8 cellular contexts compared by ENCODE assay signal in the genomic region with DNA sequence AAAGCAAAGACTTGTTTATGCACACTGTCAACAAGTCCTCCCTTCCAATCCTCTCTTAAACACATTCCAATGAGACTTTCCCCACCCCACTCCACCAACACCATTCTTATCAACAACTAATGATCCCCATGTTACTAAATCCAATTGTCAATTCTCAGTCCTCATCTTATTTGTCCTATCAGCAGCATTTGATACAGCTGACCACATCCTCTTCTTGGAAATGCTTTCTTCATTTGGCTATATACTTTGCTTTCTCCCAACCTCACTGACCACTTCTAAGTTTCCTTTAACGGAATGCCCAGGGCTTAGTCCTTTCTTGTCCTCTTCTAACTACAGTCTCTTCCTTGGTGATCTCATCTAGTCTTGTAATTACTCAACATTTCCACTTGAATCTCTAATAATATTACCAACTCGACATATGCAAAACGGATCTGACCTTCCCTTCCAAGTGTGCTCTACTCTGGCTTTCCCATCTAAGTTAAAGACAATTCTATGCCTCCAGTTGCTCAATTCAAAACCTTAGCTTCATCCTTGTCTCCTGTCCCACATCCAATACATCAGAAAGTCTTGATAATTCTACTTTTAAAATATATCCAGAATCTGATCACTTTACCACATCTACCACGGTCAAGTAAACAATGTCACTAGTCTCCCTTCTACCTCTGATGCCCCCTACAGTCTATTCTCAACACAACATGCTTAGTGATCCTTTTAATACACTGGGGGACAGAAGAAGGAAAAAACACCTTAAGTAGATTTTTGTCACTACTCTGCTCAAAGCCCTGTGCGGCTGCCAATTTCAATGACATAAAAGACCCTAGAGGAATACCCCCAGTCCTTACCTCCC. TPM values are rescaled to one million over a fixed set of nuclear protein-coding genes. Genes with fewer than 3 reads are reported as not detected.
DNase-seq lines count a peak whose midpoint lies in the region; ATAC-seq and TF ChIP-seq lines count a peak whose summit lies in the region.

No MANE protein-coding gene starts in this region.

- H3K27ac Mint-ChIP-seq in activated naive CD4-positive, alpha-beta T cell treated with anti-CD3 and anti-CD28 coated beads, Interleukin-2, amount 50 U/mL, for 24 hours = peak overlapping the region; percentile 37

- peak overlapping the region; percentile 41 for H3K4me3 Mint-ChIP-seq in activated naive CD4-positive, alpha-beta T cell treated with anti-CD3 and anti-CD28 coated beads, Interleukin-2, amount 50 U/mL, for 24 hours

- H3K36me3 Mint-ChIP-seq in activated naive CD4-positive, alpha-beta T cell treated with anti-CD3 and anti-CD28 coated beads, Interleukin-2, amount 50 U/mL, for 24 hours = peaks cover 8% of the 10 kb centered on the region

- H3K4me3 ChIP-seq in Panc1 (ENCODE audit: low read depth in 2 of 2, low read length in 2 of 2) = no peak overlapping the region
- H3K4me3 ChIP-seq in neutrophil (ENCODE audit: low read depth in 1 of 2, low read length in 1 of 2) = peak overlapping the region; percentile 21 to 39
- H3K4me3 ChIP-seq in uterus = no peak overlapping the region

- BruUV-seq in Panc1 (replicated peaks; lab: Mats Ljungman, UMichigan) = no TSS peak

- no peaks in the 10 kb centered on the region for H3K27me3 ChIP-seq in Panc1 (ENCODE audit: control insufficient read depth, insufficient read depth, low read length)
- no peaks in the 10 kb centered on the region for H3K27me3 ChIP-seq in neutrophil
- H3K27me3 ChIP-seq in uterus = no peaks in the 10 kb centered on the region

- intact Hi-C loops in Panc1 (cut with micrococcal nuclease; ENCODE audit: unreplicated experiment) = no loop called here
- intact Hi-C loops in uterus (cut with DNase I; ENCODE audit: low total_unique reads) = no loop called here

- no peak for TF ChIP-seq POLR2A in uterus (IDR thresholded peaks at IDR 0.05)

- ATAC-seq in HG02840 (IDR thresholded peaks at IDR 0.05; ENCODE audit: low FRiP score, unreplicated experiment) (peak; percentile 64), Panc1 (no peak)

- DNase-seq in activated naive CD4-positive, alpha-beta T cell treated with Interleukin-2 at 50 U/mL for 16 hours = no peak
- DNase-seq in Panc1 (ENCODE audit: low read depth, low spot score) (no peak), uterus (no peak), SW480 (ENCODE audit: low spot score) (no peak), COR-L47 (lab: John Stamatoyannopoulos, UW) (no peak)

- peaks cover 6% of the 10 kb centered on the region for H3K9me3 Mint-ChIP-seq in activated naive CD4-positive, alpha-beta T cell treated with anti-CD3 and anti-CD28 coated beads, Interleukin-2, amount 50 U/mL, for 24 hours

- H3K27ac ChIP-seq in Panc1 (ENCODE audit: low read length) (no peak overlapping the region), neutrophil (peak overlapping the region; percentile 89), uterus (no peak overlapping the region)

- in situ Hi-C loops in Panc1 (cut with HindIII; ENCODE audit: low pct_unique_long_range_greater_than_20kb, low sequenced_read_pairs) = no loop called here

- H3K4me1 Mint-ChIP-seq in activated naive CD4-positive, alpha-beta T cell treated with anti-CD3 and anti-CD28 coated beads, Interleukin-2, amount 50 U/mL, for 24 hours = peaks cover 51% of the 10 kb centered on the region

- no peaks in the 10 kb centered on the region for H3K4me1 ChIP-seq in Panc1 (ENCODE audit: control insufficient read depth, insufficient read depth, low read length)
- H3K4me1 ChIP-seq in neutrophil (ENCODE audit: control insufficient read depth in 1 of 2, insufficient read depth in 1 of 2, low read depth in 1 of 2, low read length in 1 of 2) = peaks cover 51 to 73% of the 10 kb centered on the region in 2 experiments
- H3K4me1 ChIP-seq in uterus = no peaks in the 10 kb centered on the region

- peak; percentile 27; the same call in 1 of the 2 replicates for TF ChIP-seq CTCF in Panc1 (IDR thresholded peaks at IDR 0.05)
- peak; percentile 46 for TF ChIP-seq CTCF in neutrophil (IDR thresholded peaks at IDR 0.05)
- no peak for TF ChIP-seq CTCF in uterus (IDR thresholded peaks at IDR 0.05)

- no peaks in the 10 kb centered on the region for H3K36me3 ChIP-seq in Panc1 (ENCODE audit: control insufficient read depth, insufficient read depth, low read length)
- H3K36me3 ChIP-seq in neutrophil = peaks cover 10% of the 10 kb centered on the region
- no peaks in the 10 kb centered on the region for H3K36me3 ChIP-seq in uterus

- POLR2A ChIA-PET in Panc1 (lab: Charles Lee) = no interaction called here

- CTCF ChIA-PET in Panc1 (lab: Charles Lee) = no interaction called here

- H3K9me3 ChIP-seq in Panc1 (ENCODE audit: control insufficient read depth, insufficient read depth, low read depth, low read length) (no peaks in the 10 kb centered on the region), neutrophil (no peaks in the 10 kb centered on the region), uterus (no peaks in the 10 kb centered on the region)

- H3K27me3 Mint-ChIP-seq in activated naive CD4-positive, alpha-beta T cell treated with anti-CD3 and anti-CD28 coated beads, Interleukin-2, amount 50 U/mL, for 24 hours = no peaks in the 10 kb centered on the region

RNA-seq across cellular contexts. Expression of a gene that starts 25.5 kb away (rescaled TPM):
- total RNA-seq in Panc1 (2021; ENCODE audit: unreplicated experiment) (11.6 TPM), uterus (10 to 100 TPM; 12.9 to 36.6 (median 29.1) TPM)
- 3.0 TPM for polyA plus RNA-seq in Panc1 (2012; ENCODE audit: insufficient read length)

Comparison
In these comparisons a context has a peak if more than half of its experiments do, and no peak if none do; other contexts are left out.
1. H3K4me3 ChIP-seq: peak in neutrophil (2 of 2); none in Panc1 (0 of 2) and uterus (0 of 2).
2. CTCF ChIP-seq: peak in Panc1 (single experiment) and neutrophil (single experiment); none in uterus (0 of 4).